ENCODE assay signal across 9 cellular contexts in the genomic region with DNA sequence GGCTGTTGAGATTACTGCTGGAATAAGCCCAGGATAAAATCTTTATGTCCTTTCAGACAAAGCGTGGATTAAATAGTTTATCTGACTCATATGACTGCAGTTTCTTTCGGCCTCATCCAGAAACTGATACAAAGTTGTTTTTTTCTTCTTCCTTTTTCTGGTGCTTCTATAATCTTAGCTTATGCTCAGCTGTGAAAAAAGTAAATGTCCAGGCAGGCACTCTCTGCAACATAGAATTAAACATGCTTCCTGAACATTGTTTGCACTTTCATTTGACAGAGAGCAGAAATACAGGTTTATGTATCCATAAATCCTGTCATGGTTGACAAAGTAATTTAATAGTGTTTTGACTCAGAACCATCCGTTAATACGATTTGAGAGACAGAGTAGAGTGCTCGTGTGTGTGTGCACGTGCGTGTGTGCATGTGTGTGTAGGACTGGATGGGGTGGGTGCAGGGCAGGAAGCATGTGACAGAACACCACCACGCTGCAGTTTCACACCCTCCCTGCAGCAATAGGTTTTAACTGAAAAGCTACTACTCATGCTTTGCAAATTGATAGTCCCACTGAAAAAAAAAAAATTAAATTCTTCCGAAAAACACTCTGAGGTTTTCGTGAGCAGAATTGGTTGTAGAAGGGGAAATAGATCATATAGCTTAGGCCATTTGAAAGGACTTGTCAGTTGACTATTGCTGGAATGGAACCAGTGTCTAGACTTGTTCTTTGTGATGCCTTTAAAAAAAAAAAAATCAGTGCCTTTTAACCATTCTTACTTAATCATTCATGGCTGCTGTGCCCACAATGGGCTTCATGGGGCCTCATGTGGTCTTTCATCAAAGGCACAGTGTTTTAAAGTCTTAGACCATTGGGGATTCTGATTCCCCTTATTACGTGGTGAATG.
DNase-seq lines count a peak whose midpoint lies in the region; ATAC-seq, FAIRE-seq and TF ChIP-seq lines count a peak whose summit lies in the region.
"Had no signal": no experiment of that assay in that cellular context is flagged by ENCODE, and none has a peak within 500 bp of the region (broad histone marks: within the 10 kb centered on the region; RNA-seq: fewer than 3 reads in every experiment).

No MANE protein-coding gene starts in this region.

- SMC1A ChIA-PET in GM12878 (lab: Charles Lee; ENCODE audit: uncharacterized antibody, unreplicated experiment) = interaction anchor here (0.6 to 4.7 kb wide), 30 partner anchors 14 to 479 kb away, joined by 3 to 39 read pairs (median 4); no protein-coding TSS in a partner anchor

- 88% methylated on average over 11 of the region's 11 CpGs for WGBS in HUES64
- WGBS in SK-N-SH (ENCODE audit: low lambda C conversion rate) = 50% methylated on average over 11 of the region's 11 CpGs
- WGBS in GM12878 (ENCODE audit: insufficient coverage, insufficient replicate concordance, low lambda C conversion rate, missing lambda C conversion rate) = 1% methylated on average over 11 of the region's 11 CpGs

- DNase-seq in Caco-2 (no peak), SK-N-SH (peak; percentile 41), GM12878 (ENCODE audit: low read depth, low spot score) (peak; percentile 93), midbrain (lab: John Stamatoyannopoulos, UW) (peak; percentile 47), tibial artery (no peak)

- ATAC-seq in GM21360 (IDR thresholded peaks at IDR 0.05; ENCODE audit: unreplicated experiment) (peak; percentile 93), GM12878 (peak; percentile 93)

- no TSS peak for BruUV-seq in Caco-2 (replicated peaks; lab: Mats Ljungman, UMichigan)
- TSS peak; percentile 11 for BruUV-seq in GM12878 (replicated peaks; lab: Mats Ljungman, UMichigan)

- peak; percentile 69 for FAIRE-seq in GM12878 (lab: Jason Lieb, UNC)

- intact Hi-C loops in Caco-2 (cut with micrococcal nuclease; ENCODE audit: unreplicated experiment) (no loop called here), GM12878 (cut with micrococcal nuclease; ENCODE audit: unreplicated experiment) (loop anchor here (2.0 to 5.0 kb wide), 4 partner anchors 19 to 137 kb away; a partner anchor contains a TSS), tibial artery (cut with DNase I; ENCODE audit: low total_unique reads) (no loop called here)

- H3K27ac Mint-ChIP-seq in Caco-2 (ENCODE audit: unreplicated experiment) = peak overlapping the region; percentile 2

- H4K20me1 ChIP-seq in SK-N-SH (ENCODE audit: insufficient read depth) (no peaks in the 10 kb centered on the region), GM12878 (ENCODE audit: control insufficient read depth, insufficient read depth) (no peaks in the 10 kb centered on the region; the same call in 1 of the 2 replicates)

- TF ChIP-seq EP300 in SK-N-SH (IDR thresholded peaks at IDR 0.05; ENCODE audit: borderline replicate concordance in 1 of 2, low read depth in 1 of 2, low read length in 1 of 2) (peak in 1 of 2 experiments; percentile 60; a peak in 2 of 4 replicates), GM12878 (IDR thresholded peaks at IDR 0.05; ENCODE audit: borderline replicate concordance in 1 of 2, control insufficient read depth in 1 of 2, low read depth in 2 of 2, low read length in 2 of 2) (peak; percentile 65 to 67; a peak in 3 of 4 replicates)

- CTCF ChIA-PET in Caco-2 (lab: Charles Lee) (no interaction called here), SK-N-SH (lab: Yijun Ruan, JAX) (interaction anchor here (0.6 to 1.3 kb wide), 3 partner anchors 9 to 69 kb away, joined by 3 read pairs; no protein-coding TSS in a partner anchor), GM12878 (lab: Yijun Ruan, JAX) (interaction anchor here (0.6 to 3.0 kb wide), 10 partner anchors 16 to 151 kb away, joined by 3 to 14 read pairs (median 4); a partner anchor contains a TSS)

- no peaks in the 10 kb centered on the region for H3F3A ChIP-seq in SK-N-SH (replicated peaks; ENCODE audit: insufficient read depth)

- in situ Hi-C loops in GM12878 (cut with MboI) = no loop called here

- peak; percentile 62 for TF ChIP-seq POLR2A in GM12878 (IDR thresholded peaks at IDR 0.05; ENCODE audit: low read depth, low read length)

- H3K9ac ChIP-seq in HUES64 (ENCODE audit: low read depth, low read length) (no peak overlapping the region), SK-N-SH (no peak overlapping the region), GM12878 (ENCODE audit: control insufficient read depth, insufficient read depth, low read length) (peak overlapping the region; percentile 77), stomach smooth muscle (ENCODE audit: low read length in 2 of 2) (peak overlapping the region; percentile 19 to 22)
- H3K9ac ChIP-seq: parathyroid adenoma had no signal

- no peaks in the 10 kb centered on the region for H3K9me3 ChIP-seq in Caco-2
- no peaks in the 10 kb centered on the region for H3K9me3 ChIP-seq in HUES64 (ENCODE audit: insufficient read depth, low read depth, low read length)
- H3K9me3 ChIP-seq in SK-N-SH = no peaks in the 10 kb centered on the region
- no peaks in the 10 kb centered on the region for H3K9me3 ChIP-seq in GM12878 (replicated peaks; ENCODE audit: control insufficient read depth, insufficient read depth, low read length)
- H3K9me3 ChIP-seq in stomach smooth muscle (ENCODE audit: control insufficient read depth in 2 of 2, low read length in 2 of 2) = no peaks in the 10 kb centered on the region
- H3K9me3 ChIP-seq in tibial artery = no peaks in the 10 kb centered on the region

- H2AFZ ChIP-seq in SK-N-SH (ENCODE audit: low read depth) (0 out of 2 replicates have a peak overlapping the region, but pooled peaks have one; percentile 37), GM12878 (ENCODE audit: control insufficient read depth, low read depth, low read length) (peak overlapping the region; percentile 15; the same call in 1 of the 2 replicates)
- H2AFZ ChIP-seq: parathyroid adenoma had no signal

- peak overlapping the region; percentile 24; the same call in 1 of the 2 replicates for H3K4me2 ChIP-seq in SK-N-SH
- peak overlapping the region; percentile 74 for H3K4me2 ChIP-seq in GM12878 (ENCODE audit: control insufficient read depth, insufficient read depth)

- peaks cover 17% of the 10 kb centered on the region for H3K36me3 Mint-ChIP-seq in Caco-2 (ENCODE audit: insufficient read depth, unreplicated experiment)

- peak; percentile 13; the same call in 1 of the 2 replicates for TF ChIP-seq RAD21 in SK-N-SH (IDR thresholded peaks at IDR 0.05; ENCODE audit: low read length)
- TF ChIP-seq RAD21 in GM12878 (IDR thresholded peaks at IDR 0.05; ENCODE audit: insufficient read depth, low read depth, low read length) = 0 out of 2 replicates have a peak, but pooled peaks have one; percentile 4

- no peaks in the 10 kb centered on the region for H3K27me3 ChIP-seq in Caco-2 (replicated peaks; ENCODE audit: control insufficient read depth, insufficient read depth, low read length)
- H3K27me3 ChIP-seq in HUES64 (ENCODE audit: insufficient read depth, low read length) = no peaks in the 10 kb centered on the region
- H3K27me3 ChIP-seq in SK-N-SH (ENCODE audit: insufficient read depth) = no peaks in the 10 kb centered on the region
- no peaks in the 10 kb centered on the region for H3K27me3 ChIP-seq in GM12878 (replicated peaks in 1 of 2; ENCODE audit: control insufficient read depth in 2 of 2, insufficient read depth in 2 of 2, low read length in 1 of 2)
- H3K27me3 ChIP-seq in stomach smooth muscle (ENCODE audit: control insufficient read depth in 1 of 2, insufficient read depth in 2 of 2, low read length in 2 of 2) = no peaks in the 10 kb centered on the region
- H3K27me3 ChIP-seq in tibial artery = no peaks in the 10 kb centered on the region

- H3K79me2 ChIP-seq in SK-N-SH (ENCODE audit: insufficient read depth) = peaks cover 14% of the 10 kb centered on the region; the same call in 1 of the 2 replicates
- H3K79me2 ChIP-seq in GM12878 (ENCODE audit: control insufficient read depth, insufficient read depth, low read length) = peaks cover 75% of the 10 kb centered on the region

- H3K4me1 ChIP-seq in Caco-2 = no peaks in the 10 kb centered on the region
- H3K4me1 ChIP-seq in HUES64 (ENCODE audit: insufficient read depth, low read length) = peaks cover 49% of the 10 kb centered on the region
- peaks cover 0 to 11% of the 10 kb centered on the region in 2 experiments; a peak in 2 of 4 replicates for H3K4me1 ChIP-seq in SK-N-SH (ENCODE audit: control insufficient read depth in 1 of 2, insufficient read depth in 2 of 2, low read depth in 1 of 2, low read length in 1 of 2)
- H3K4me1 ChIP-seq in GM12878 (ENCODE audit: control insufficient read depth, insufficient read depth, low read length) = peaks cover 13% of the 10 kb centered on the region
- peaks cover 31% of the 10 kb centered on the region for H3K4me1 ChIP-seq in stomach smooth muscle (ENCODE audit: control insufficient read depth, insufficient read depth, low read length)
- H3K4me1 ChIP-seq in tibial artery = peaks cover 0 to 73% (median 49%) of the 10 kb centered on the region in 4 donors

- no peaks in the 10 kb centered on the region for H3K27me3 Mint-ChIP-seq in Caco-2 (ENCODE audit: insufficient read depth, unreplicated experiment)

- H3K36me3 ChIP-seq in Caco-2 (ENCODE audit: control insufficient read depth, insufficient read depth, low read length) (no peaks in the 10 kb centered on the region), HUES64 (ENCODE audit: insufficient read depth, low read length) (no peaks in the 10 kb centered on the region), SK-N-SH (replicated peaks in 1 of 2; ENCODE audit: control insufficient read depth in 1 of 2, insufficient read depth in 2 of 2, low read length in 1 of 2) (no peaks in the 10 kb centered on the region), GM12878 (ENCODE audit: control insufficient read depth in 2 of 2, insufficient read depth in 2 of 2, low read length in 1 of 2) (no peaks in the 10 kb centered on the region; a peak in 1 of 4 replicates), stomach smooth muscle (ENCODE audit: control insufficient read depth in 2 of 2, insufficient read depth in 2 of 2, low read length in 2 of 2) (no peaks in the 10 kb centered on the region), tibial artery (no peaks in the 10 kb centered on the region)

- no peak overlapping the region for H3K4me3 Mint-ChIP-seq in Caco-2 (ENCODE audit: unreplicated experiment)

- H3K9me3 Mint-ChIP-seq in Caco-2 (ENCODE audit: unreplicated experiment) = no peaks in the 10 kb centered on the region

- no peak overlapping the region for H3K4me3 ChIP-seq in Caco-2 (ENCODE audit: low read depth, low read length)
- no peak overlapping the region for H3K4me3 ChIP-seq in HUES64 (ENCODE audit: low read length)
- no peak overlapping the region for H3K4me3 ChIP-seq in SK-N-SH (ENCODE audit: low read depth in 2 of 2, low read length in 1 of 2)
- H3K4me3 ChIP-seq in GM12878 = peak overlapping the region; percentile 65; the same call in 1 of the 2 replicates
- H3K4me3 ChIP-seq in stomach smooth muscle (ENCODE audit: low read length in 2 of 2) = peak overlapping the region; percentile 57 to 58
- H3K4me3 ChIP-seq in tibial artery = no peak overlapping the region

- H3K4me1 Mint-ChIP-seq in Caco-2 (ENCODE audit: low read depth, unreplicated experiment) = peaks cover 7% of the 10 kb centered on the region

- H3K9me2 ChIP-seq in SK-N-SH = no peaks in the 10 kb centered on the region

- POLR2A ChIA-PET in Caco-2 (lab: Charles Lee) = no interaction called here
- POLR2A ChIA-PET in SK-N-SH (lab: Yijun Ruan, JAX) = interaction anchor here (0.6 kb wide), 1 partner anchor 18 kb away, joined by 3 read pairs; no protein-coding TSS in a partner anchor
- POLR2A ChIA-PET in GM12878 (lab: Charles Lee) = interaction anchor here (0.6 to 1.8 kb wide), 13 partner anchors 16 to 1533 kb away, joined by 3 to 10 read pairs (median 4); a partner anchor contains a TSS

- RAD21 ChIA-PET in GM12878 (lab: Charles Lee; ENCODE audit: unreplicated experiment) = interaction anchor here (0.7 to 3.7 kb wide), 19 partner anchors 9 to 151 kb away, joined by 3 to 33 read pairs (median 5); a partner anchor contains a TSS

- TF ChIP-seq CTCF in Caco-2 (IDR thresholded peaks at IDR 0.05; ENCODE audit: insufficient read depth in 1 of 2, low read depth in 1 of 2, low read length in 1 of 2, severe bottlenecking in 1 of 2, unreplicated experiment in 1 of 2) (no peak), SK-N-SH (IDR thresholded peaks at IDR 0.05) (no peak), GM12878 (IDR thresholded peaks at IDR 0.05 in 2 of 3, conservative IDR thresholded peaks at IDR 0.05 in 1 of 3; ENCODE audit: control insufficient read depth in 2 of 3, extremely low read depth in 1 of 3, insufficient read depth in 1 of 3, low read depth in 3 of 3, low read length in 3 of 3) (no peak), tibial artery (IDR thresholded peaks at IDR 0.05) (no peak)

- H3K27ac ChIP-seq in HUES64 (ENCODE audit: low read depth, low read length) (peak overlapping the region; percentile 39; the same call in 1 of the 2 replicates), SK-N-SH (ENCODE audit: low read depth in 2 of 2, low read length in 1 of 2) (peak overlapping the region; percentile 24 to 66; a peak in 3 of 4 replicates), GM12878 (ENCODE audit: control insufficient read depth, insufficient read depth) (peak overlapping the region; percentile 98), stomach smooth muscle (ENCODE audit: low read length) (peak overlapping the region; percentile 53), tibial artery (peak overlapping the region in 1 of 2 donors; percentile 20)
- H3K27ac ChIP-seq: parathyroid adenoma had no signal

Comparison
In these comparisons a context has a peak if more than half of its experiments do, and no peak if none do; other contexts are left out.
1. DNase-seq: peak in SK-N-SH (single experiment), GM12878 (single experiment) and midbrain (single experiment); none in Caco-2 (0 of 2) and tibial artery (0 of 2).
2. H3K4me3 ChIP-seq: peak in GM12878 (single experiment) and stomach smooth muscle (2 of 2); none in Caco-2 (single experiment), HUES64 (single experiment), SK-N-SH (0 of 2) and tibial artery (0 of 2).
3. H3K9ac ChIP-seq: peak in GM12878 (single experiment) and stomach smooth muscle (2 of 2); none in HUES64 (single experiment) and SK-N-SH (single experiment).